Comparison of ENCODE assay signal across 13 cellular contexts in genomic region chr14:71396050-71396677, GRCh38.
"Had no signal": no experiment of that assay in that cellular context is flagged by ENCODE, and none has a peak within 500 bp of the region (broad histone marks: within the 10 kb centered on the region; RNA-seq: fewer than 3 reads in every experiment).

No MANE protein-coding gene starts in this region.

- H3K4me1 ChIP-seq: gastrocnemius medialis, testis had no signal

- H3K9me3 Mint-ChIP-seq: activated CD4-positive, alpha-beta memory T cell treated with anti-CD3 and anti-CD28 coated beads, Interleukin-2, amount 10 ng/mL, durations not matched to agents 7 days and 5 days; mesothelial cell of epicardium had no signal

- DNase-seq: activated CD4-positive, alpha-beta memory T cell treated with anti-CD3 and anti-CD28 coated beads, Interleukin-2, amount 10 ng/mL, durations not matched to agents 7 days and 5 days; activated CD4-positive, alpha-beta T cell treated with anti-CD3 and anti-CD28 coated beads for 36 hours; activated T-cell treated with anti-CD3 and anti-CD28 coated beads, Interleukin-2, amount 50 U/mL, for 72 hours; effector CD8-positive, alpha-beta T cell; gastrocnemius medialis; occipital lobe; stimulated activated CD4-positive, alpha-beta T cell treated with anti-CD3 and anti-CD28 coated beads, Interleukin-12 subunit alpha, Interleukin-12 subunit beta, amount 100 ng/mL, for 4 hours; stimulated activated naive CD8-positive, alpha-beta T cell treated with anti-CD3 and anti-CD28 coated beads, Interleukin-15, Interleukin-2, amounts not matched to agents 100 U/mL and 50 U/mL, for 24 hours; T1000; testis had no signal

- H3K4me3 ChIP-seq: cardiac muscle cell, gastrocnemius medialis, testis had no signal

- H3K27me3 ChIP-seq: cardiac muscle cell, gastrocnemius medialis, testis had no signal

- ATAC-seq: activated CD4-positive, alpha-beta T cell treated with anti-CD3 and anti-CD28 coated beads for 36 hours; gastrocnemius medialis; stimulated activated naive CD8-positive, alpha-beta T cell treated with anti-CD3 and anti-CD28 coated beads, Interleukin-15, Interleukin-2, amounts not matched to agents 100 U/mL and 50 U/mL, for 24 hours had no signal

- H3K27ac ChIP-seq: cardiac muscle cell, gastrocnemius medialis, testis, VCaP had no signal

- H3K4me3 Mint-ChIP-seq: activated CD4-positive, alpha-beta memory T cell treated with anti-CD3 and anti-CD28 coated beads, Interleukin-2, amount 10 ng/mL, durations not matched to agents 7 days and 5 days; activated CD4-positive, alpha-beta T cell treated with anti-CD3 and anti-CD28 coated beads for 36 hours; activated T-cell treated with anti-CD3 and anti-CD28 coated beads, Interleukin-2, amount 50 U/mL, for 72 hours; mesothelial cell of epicardium had no signal

- H3K27ac Mint-ChIP-seq: activated CD4-positive, alpha-beta T cell treated with anti-CD3 and anti-CD28 coated beads for 36 hours; activated T-cell treated with anti-CD3 and anti-CD28 coated beads, Interleukin-2, amount 50 U/mL, for 72 hours; mesothelial cell of epicardium had no signal

- H3K36me3 ChIP-seq: cardiac muscle cell, gastrocnemius medialis had no signal

- H3K36me3 Mint-ChIP-seq: mesothelial cell of epicardium had no signal

- H3K27me3 Mint-ChIP-seq: activated CD4-positive, alpha-beta memory T cell treated with anti-CD3 and anti-CD28 coated beads, Interleukin-2, amount 10 ng/mL, durations not matched to agents 7 days and 5 days; activated CD4-positive, alpha-beta T cell treated with anti-CD3 and anti-CD28 coated beads for 36 hours had no signal

- H3K9me3 ChIP-seq: gastrocnemius medialis, testis had no signal
